ENCODE assay signal across 8 cellular contexts in the genomic region with DNA sequence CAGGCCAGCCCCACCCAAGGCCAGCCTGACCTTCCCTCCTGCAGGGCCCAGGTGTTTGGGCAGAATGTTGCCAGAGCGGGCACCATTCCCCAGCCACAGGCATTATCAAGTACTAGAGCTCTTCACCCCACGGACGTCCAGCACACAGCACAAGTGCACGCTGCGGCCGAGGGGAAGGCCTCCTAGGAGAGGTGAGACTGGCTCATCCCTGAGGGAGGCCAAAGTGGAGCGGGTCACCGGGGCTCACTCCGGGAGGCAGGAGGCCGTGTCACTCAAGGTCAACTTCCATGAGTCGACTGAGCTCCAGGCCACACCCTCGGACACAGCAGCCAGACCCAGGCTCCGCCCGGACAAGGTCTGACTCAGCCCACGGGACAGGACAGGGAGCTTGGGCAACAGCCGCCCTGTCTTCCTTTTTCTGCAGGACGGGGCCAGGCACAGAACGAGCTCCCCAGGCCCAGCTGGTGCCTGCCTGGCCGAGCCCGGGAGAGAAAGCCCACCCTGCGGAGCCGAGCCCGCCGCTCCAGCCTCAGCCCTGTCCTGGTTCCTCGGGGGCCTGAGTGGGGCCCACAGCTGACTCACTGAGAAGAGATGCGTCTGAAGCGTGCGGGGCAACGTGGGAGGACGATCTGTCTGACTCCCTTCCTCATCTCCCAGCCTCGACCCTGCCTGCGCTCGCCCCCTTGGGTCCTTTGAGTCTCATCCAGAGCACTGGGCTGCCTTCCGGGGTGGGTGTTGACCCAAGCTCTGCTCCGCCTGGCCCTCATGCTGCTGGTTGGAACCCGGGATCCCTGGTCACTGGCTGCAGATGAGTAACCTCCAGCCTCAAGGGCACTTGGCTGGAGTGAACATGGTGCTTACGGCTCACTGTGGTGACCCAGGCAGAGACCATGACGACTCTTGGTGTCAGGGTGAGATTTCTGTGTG. TPM values are rescaled to one million over a fixed set of nuclear protein-coding genes. Genes with fewer than 3 reads are reported as not detected.
A peak's percentile ranks its signal among the peaks of the same experiment; 100 is the strongest.
DNase-seq lines count a peak whose midpoint lies in the region; ATAC-seq and TF ChIP-seq lines count a peak whose summit lies in the region.

No MANE protein-coding gene starts in this region.

- peaks cover 8% of the 10 kb centered on the region for H3K4me1 ChIP-seq in GM23338 (ENCODE audit: insufficient read depth)

- H3K4me3 ChIP-seq in GM23338: no peak overlapping the region; the same call in 1 of the 2 replicates
- H3K4me3 ChIP-seq in skeletal muscle cell (ENCODE audit: low read depth, low read length): no peak overlapping the region
- H3K4me3 ChIP-seq in H7 (ENCODE audit: insufficient read depth, low read depth, low read length): no peak overlapping the region

- no peaks in the 10 kb centered on the region for H3K27me3 ChIP-seq in GM23338 (ENCODE audit: insufficient read depth)
- no peaks in the 10 kb centered on the region for H3K27me3 ChIP-seq in H7 (ENCODE audit: control insufficient read depth, insufficient read depth, low read length)

- H3K36me3 Mint-ChIP-seq in GM23338 (ENCODE audit: low read depth) (no peaks in the 10 kb centered on the region; the same call in 2 of the 3 replicates), T-helper 17 cell (ENCODE audit: low read depth) (no peaks in the 10 kb centered on the region)
- no peaks in the 10 kb centered on the region for H3K36me3 Mint-ChIP-seq in activated CD8-positive, alpha-beta T cell treated with anti-CD3 and anti-CD28 coated beads for 36 hours (ENCODE audit: low read depth)

- no peaks in the 10 kb centered on the region for H3K9me3 ChIP-seq in T-helper 17 cell (ENCODE audit: control insufficient read depth, low read length, poor library complexity, severe bottlenecking)

- no peak overlapping the region for H3K4me2 ChIP-seq in GM23338

- H3K9me3 Mint-ChIP-seq in GM23338: no peaks in the 10 kb centered on the region; the same call in 1 of the 3 replicates
- H3K9me3 Mint-ChIP-seq in activated CD8-positive, alpha-beta T cell treated with anti-CD3 and anti-CD28 coated beads for 36 hours: no peaks in the 10 kb centered on the region

- peaks cover 10% of the 10 kb centered on the region for H3K27me3 Mint-ChIP-seq in GM23338 (ENCODE audit: insufficient read depth, low read depth, poor library complexity)
- peaks cover 14% of the 10 kb centered on the region for H3K27me3 Mint-ChIP-seq in T-helper 17 cell
- peaks cover 12% of the 10 kb centered on the region for H3K27me3 Mint-ChIP-seq in activated CD8-positive, alpha-beta T cell treated with anti-CD3 and anti-CD28 coated beads for 36 hours

- ATAC-seq in GM23338 (peak; percentile 0; the same call in 1 of the 3 replicates), T-helper 17 cell (peak; percentile 25), GM21515 (IDR thresholded peaks at IDR 0.05; ENCODE audit: unreplicated experiment) (no peak)
- no peak for ATAC-seq in activated CD8-positive, alpha-beta T cell treated with anti-CD3 and anti-CD28 coated beads for 36 hours

- intact Hi-C loops in cardiac septum (cut with DNase I): loop anchor here (2.0 to 5.0 kb wide), 2 partner anchors 17 to 95 kb away; partner anchors contain the start of gene PCGF3
- intact Hi-C loops in activated CD8-positive, alpha-beta T cell treated with anti-CD3 and anti-CD28 coated beads for 36 hours (cut with micrococcal nuclease): no loop called here

- peaks cover 10% of the 10 kb centered on the region; the same call in 1 of the 2 replicates for H3F3A ChIP-seq in GM23338 (replicated peaks; ENCODE audit: low read depth)

- CTCF ChIA-PET in activated CD8-positive, alpha-beta T cell treated with anti-CD3 and anti-CD28 coated beads for 36 hours (lab: Charles Lee): no interaction called here

- H3K4me1 Mint-ChIP-seq in GM23338 (peaks cover 22% of the 10 kb centered on the region), T-helper 17 cell (peaks cover 4% of the 10 kb centered on the region)
- H3K4me1 Mint-ChIP-seq in activated CD8-positive, alpha-beta T cell treated with anti-CD3 and anti-CD28 coated beads for 36 hours (ENCODE audit: low read depth): no peaks in the 10 kb centered on the region

- TF ChIP-seq CTCF in GM23338 (conservative IDR thresholded peaks at IDR 0.05; ENCODE audit: low read depth in 2 of 2): no peak
- TF ChIP-seq CTCF in activated CD8-positive, alpha-beta T cell treated with anti-CD3 and anti-CD28 coated beads for 36 hours (IDR thresholded peaks at IDR 0.05): no peak

- no peaks in the 10 kb centered on the region for H3K79me2 ChIP-seq in GM23338 (replicated peaks; ENCODE audit: insufficient read depth)

- H3K9me2 ChIP-seq in GM23338 (ENCODE audit: insufficient read depth): no peaks in the 10 kb centered on the region

- no peak overlapping the region for H2AFZ ChIP-seq in GM23338

- no peak overlapping the region for H3K27ac ChIP-seq in GM23338 (ENCODE audit: low read depth)

- POLR2A ChIA-PET in activated CD8-positive, alpha-beta T cell treated with anti-CD3 and anti-CD28 coated beads for 36 hours (lab: Charles Lee): interaction anchor here (1.3 to 1.6 kb wide), 2 partner anchors 12 to 17 kb away, joined by 3 to 6 read pairs; no protein-coding TSS in a partner anchor

- DNase-seq in GM23338 (ENCODE audit: low spot score) (no peak), T-helper 17 cell (no peak), cardiac septum (ENCODE audit: low spot score) (peak; percentile 97), skeletal muscle cell (ENCODE audit: low read depth) (peak; percentile 61), H7 (no peak), retina (no peak)
- no peak for DNase-seq in activated CD8-positive, alpha-beta T cell treated with anti-CD3 and anti-CD28 coated beads for 36 hours

- H3K36me3 ChIP-seq in GM23338 (ENCODE audit: insufficient read depth) (no peaks in the 10 kb centered on the region), H7 (replicated peaks; ENCODE audit: control insufficient read depth, insufficient read depth, low read length) (no peaks in the 10 kb centered on the region)

- H3K4me3 Mint-ChIP-seq in GM23338 (peak overlapping the region; percentile 22; the same call in 2 of the 3 replicates), T-helper 17 cell (peak overlapping the region; percentile 9)
- H3K4me3 Mint-ChIP-seq in activated CD8-positive, alpha-beta T cell treated with anti-CD3 and anti-CD28 coated beads for 36 hours: no peak overlapping the region

- no peaks in the 10 kb centered on the region for H4K20me1 ChIP-seq in GM23338 (replicated peaks; ENCODE audit: insufficient read depth)

- peak overlapping the region; percentile 57; the same call in 1 of the 2 replicates for H3K27ac Mint-ChIP-seq in GM23338
- H3K27ac Mint-ChIP-seq in T-helper 17 cell: peak overlapping the region; percentile 24
- H3K27ac Mint-ChIP-seq in activated CD8-positive, alpha-beta T cell treated with anti-CD3 and anti-CD28 coated beads for 36 hours: no peak overlapping the region

RNA-seq across cellular contexts. Expression of gene SLC49A3, which starts 1.6 kb away (rescaled TPM):
- 2.6 and 3.7 TPM in 2 replicates for total RNA-seq in GM23338 (2014; rRNA removed; shearing (Covaris generic))
- 1.1 and 1.3 TPM in 2 replicates for polyA plus RNA-seq in GM23338 (2016; fragmentation: Nextera tagmentation; extraction: Ambion mirVana)
- total RNA-seq in T-helper 17 cell: 1 to 10 TPM; 1.1 to 2.7 TPM
- total RNA-seq in cardiac septum: 12.1 TPM
- total RNA-seq in H7 (2014; rRNA removed; shearing (Covaris generic)): 2.0 and 4.1 TPM in 2 replicates
- under 1 TPM in 1 of 2 experiments, not detected in 1; 0.23 TPM for total RNA-seq in activated CD8-positive, alpha-beta T cell treated with anti-CD3 and anti-CD28 coated beads for 36 hours

RNA-seq across cellular contexts. Expression of gene MYL5, which starts 13.0 kb away (rescaled TPM):
- 2.2 and 4.4 TPM in 2 replicates for total RNA-seq in GM23338 (2014; rRNA removed; shearing (Covaris generic))
- 3.0 and 5.7 TPM in 2 replicates for polyA plus RNA-seq in GM23338 (2016; fragmentation: Nextera tagmentation; extraction: Ambion mirVana)
- total RNA-seq in T-helper 17 cell: 10 to 100 TPM; 20.3 to 22.9 TPM
- total RNA-seq in cardiac septum: 6.5 TPM
- 12.6 and 18.2 TPM in 2 replicates for total RNA-seq in H7 (2014; rRNA removed; shearing (Covaris generic))
- total RNA-seq in activated CD8-positive, alpha-beta T cell treated with anti-CD3 and anti-CD28 coated beads for 36 hours: 10 to 100 TPM; 14.7 to 17.8 TPM

RNA-seq across cellular contexts. Expression of gene ATP5ME, which starts 13.2 kb away (rescaled TPM):
- 60.5 and 149 TPM in 2 replicates for total RNA-seq in GM23338 (2014; rRNA removed; shearing (Covaris generic))
- 2,021 and 2,519 TPM in 2 replicates for polyA plus RNA-seq in GM23338 (2016; fragmentation: Nextera tagmentation; extraction: Ambion mirVana)
- total RNA-seq in T-helper 17 cell: 100 to 1,000 TPM in 1 of 2 donors, 10 to 100 TPM in 1; 98.4 to 120 TPM
- total RNA-seq in cardiac septum: 734 TPM
- 410 and 452 TPM in 2 replicates for total RNA-seq in H7 (2014; rRNA removed; shearing (Covaris generic))
- total RNA-seq in activated CD8-positive, alpha-beta T cell treated with anti-CD3 and anti-CD28 coated beads for 36 hours: 100 to 1,000 TPM; 221 to 234 TPM

RNA-seq across cellular contexts. Expression of gene PCGF3, which starts 18.3 kb away (rescaled TPM):
- total RNA-seq in GM23338 (2014; rRNA removed; shearing (Covaris generic)): 49.0 and 53.8 TPM in 2 replicates
- polyA plus RNA-seq in GM23338 (2016; fragmentation: Nextera tagmentation; extraction: Ambion mirVana): 31.0 and 33.1 TPM in 2 replicates
- total RNA-seq in T-helper 17 cell: 10 to 100 TPM; 31.3 to 38.0 TPM
- 24.3 TPM for total RNA-seq in cardiac septum
- 53.6 and 57.9 TPM in 2 replicates for total RNA-seq in H7 (2014; rRNA removed; shearing (Covaris generic))
- total RNA-seq in activated CD8-positive, alpha-beta T cell treated with anti-CD3 and anti-CD28 coated beads for 36 hours: 10 to 100 TPM; 23.9 to 25.6 TPM

Comparison
In these comparisons a context has a peak if more than half of its experiments do, and no peak if none do; other contexts are left out.
1. ATAC-seq: peak in GM23338 (single experiment) and T-helper 17 cell (single experiment); none in GM21515 (single experiment) and activated CD8-positive, alpha-beta T cell treated with anti-CD3 and anti-CD28 coated beads for 36 hours (single experiment).
2. DNase-seq: peak in cardiac septum (single experiment) and skeletal muscle cell (single experiment); none in GM23338 (single experiment), T-helper 17 cell (0 of 3), H7 (single experiment), activated CD8-positive, alpha-beta T cell treated with anti-CD3 and anti-CD28 coated beads for 36 hours (single experiment) and retina (single experiment).